18 cellular contexts compared by ENCODE assay signal in the genomic region with DNA sequence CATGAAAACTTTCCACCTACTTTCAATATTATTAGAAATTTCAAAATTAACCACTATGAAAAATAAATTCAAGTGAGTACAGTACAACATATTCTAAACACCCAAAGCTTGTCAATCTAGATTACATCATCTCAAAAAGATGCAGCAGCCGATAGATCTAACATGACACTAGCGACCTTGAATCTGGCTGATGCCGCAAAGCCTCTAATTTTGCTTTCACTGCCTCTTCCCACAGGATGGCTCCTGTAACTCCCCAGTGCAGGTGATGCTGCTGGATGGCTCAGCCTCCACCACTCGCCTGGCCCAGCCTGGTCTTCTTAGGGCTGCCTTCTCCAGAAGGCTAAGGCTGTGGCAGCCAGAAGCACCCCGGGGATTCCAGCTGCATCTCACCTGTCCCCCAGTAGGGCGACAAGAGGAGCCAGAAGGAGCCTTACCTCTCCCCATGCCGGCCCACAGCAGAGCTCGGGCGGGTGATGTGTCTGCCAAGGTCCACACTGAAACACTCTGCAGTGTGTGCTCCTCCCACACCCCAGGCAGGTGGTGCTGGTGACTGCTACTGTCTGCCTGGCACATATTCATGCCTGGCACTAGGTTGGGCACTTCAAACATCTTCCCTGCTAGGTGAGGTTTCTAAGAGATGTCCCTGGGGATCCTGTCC.
A peak's percentile ranks its signal among the peaks of the same experiment; 100 is the strongest.
DNase-seq lines count a peak whose midpoint lies in the region; ATAC-seq and TF ChIP-seq lines count a peak whose summit lies in the region.
"Had no signal": no experiment of that assay in that cellular context is flagged by ENCODE, and none has a peak within 500 bp of the region (broad histone marks: within the 10 kb centered on the region; RNA-seq: fewer than 3 reads in every experiment).

No MANE protein-coding gene starts in this region.

- H3K9me3 Mint-ChIP-seq in WTC11 (no peaks in the 10 kb centered on the region), nephron (no peaks in the 10 kb centered on the region)
- H3K9me3 Mint-ChIP-seq: activated CD4-positive, alpha-beta T cell treated with anti-CD3 and anti-CD28 coated beads, Interleukin-2, amount 10 ng/mL, durations not matched to agents 24 days and 14 days; naive thymus-derived CD8-positive, alpha-beta T cell; type B pancreatic cell had no signal

- peak; percentile 58 for ATAC-seq in WTC11
- ATAC-seq: naive thymus-derived CD8-positive, alpha-beta T cell; psoas muscle had no signal

- H3K27ac Mint-ChIP-seq in WTC11 (0 out of 2 replicates have a peak overlapping the region, but pooled peaks have one; percentile 14), nephron (peak overlapping the region in 2 of 3 experiments; percentile 62 to 92)
- H3K27ac Mint-ChIP-seq: activated CD4-positive, alpha-beta T cell treated with anti-CD3 and anti-CD28 coated beads, Interleukin-2, amount 10 ng/mL, durations not matched to agents 24 days and 14 days; type B pancreatic cell had no signal

- no peak for TF ChIP-seq CTCF in WTC11 (IDR thresholded peaks at IDR 0.05)
- no peak for TF ChIP-seq CTCF in nephron (IDR thresholded peaks at IDR 0.05; ENCODE audit: unreplicated experiment in 3 of 3)

- H3K27me3 ChIP-seq in MG63 = no peaks in the 10 kb centered on the region
- H3K27me3 ChIP-seq: BLaER1 treated with 17β-estradiol and CSF1 and Interleukin-3, amounts not matched to agents 10 nM and 100 nM; spleen had no signal

- no peaks in the 10 kb centered on the region for H3K9me3 ChIP-seq in MG63
- H3K9me3 ChIP-seq: BLaER1 treated with 17β-estradiol and CSF1 and Interleukin-3, amounts not matched to agents 10 nM and 100 nM; psoas muscle; spleen had no signal

- POLR2A ChIA-PET in WTC11 (lab: Charles Lee) = no interaction called here

- no peak overlapping the region for H3K4me3 Mint-ChIP-seq in WTC11
- H3K4me3 Mint-ChIP-seq in nephron = no peak overlapping the region
- H3K4me3 Mint-ChIP-seq: activated CD4-positive, alpha-beta T cell treated with anti-CD3 and anti-CD28 coated beads, Interleukin-2, amount 10 ng/mL, durations not matched to agents 24 days and 14 days; naive thymus-derived CD8-positive, alpha-beta T cell; type B pancreatic cell had no signal

- DNase-seq in DMS153 (lab: John Stamatoyannopoulos, UW) (peak; percentile 33), DMS153 treated with DMSO at 0.1 percent for 48 hours (lab: John Stamatoyannopoulos, UW; ENCODE audit: unreplicated experiment) (no peak), NCI-H2029 (lab: John Stamatoyannopoulos, UW) (peak; percentile 56), WTC11 (ENCODE audit: low spot score) (no peak), SK-N-DZ (ENCODE audit: low spot score) (no peak), MG63 (no peak)
- DNase-seq in activated CD4-positive, alpha-beta T cell treated with anti-CD3 and anti-CD28 coated beads, Interleukin-2, amount 50 U/mL, for 48 hours = no peak
- DNase-seq: activated CD4-positive, alpha-beta T cell treated with anti-CD3 and anti-CD28 coated beads, Interleukin-2, amount 10 ng/mL, durations not matched to agents 24 days and 14 days; aorta; islet precursor cell; naive thymus-derived CD8-positive, alpha-beta T cell; NCI-H510A; OCI-M1; psoas muscle; spleen had no signal

- CTCF ChIA-PET in WTC11 (lab: Charles Lee) = no interaction called here

- H3K27me3 Mint-ChIP-seq in WTC11 (ENCODE audit: low read depth) (no peaks in the 10 kb centered on the region), nephron (ENCODE audit: low read depth) (no peaks in the 10 kb centered on the region)
- H3K27me3 Mint-ChIP-seq: activated CD4-positive, alpha-beta T cell treated with anti-CD3 and anti-CD28 coated beads, Interleukin-2, amount 10 ng/mL, durations not matched to agents 24 days and 14 days; naive thymus-derived CD8-positive, alpha-beta T cell; type B pancreatic cell had no signal

- H3K4me1 Mint-ChIP-seq in WTC11 (peaks cover 27% of the 10 kb centered on the region), nephron (peaks cover 55% of the 10 kb centered on the region)
- H3K4me1 Mint-ChIP-seq: activated CD4-positive, alpha-beta T cell treated with anti-CD3 and anti-CD28 coated beads, Interleukin-2, amount 10 ng/mL, durations not matched to agents 24 days and 14 days had no signal

- H3K36me3 ChIP-seq in MG63 = no peaks in the 10 kb centered on the region

- H3K36me3 Mint-ChIP-seq in WTC11 = no peaks in the 10 kb centered on the region
- no peaks in the 10 kb centered on the region for H3K36me3 Mint-ChIP-seq in nephron (ENCODE audit: low read depth)

- no peak overlapping the region for H3K4me3 ChIP-seq in MG63
- H3K4me3 ChIP-seq: BLaER1 treated with 17β-estradiol and CSF1 and Interleukin-3, amounts not matched to agents 10 nM and 100 nM; psoas muscle; spleen had no signal

TF ChIP-seq in WTC11, 78 proteins besides CTCF, POLR2A, EP300 and RAD21 (continues in another document):
- TF ChIP-seq IRF2 (CRISPR knock-in tag; IDR thresholded peaks at IDR 0.05; ENCODE audit: borderline replicate concordance, low read depth) (no peak), JUN (CRISPR knock-in tag; IDR thresholded peaks at IDR 0.05) (no peak), TEAD4 (CRISPR knock-in tag; IDR thresholded peaks at IDR 0.05) (no peak), ZNF416 (CRISPR knock-in tag; IDR thresholded peaks at IDR 0.05) (no peak), NFATC4 (CRISPR knock-in tag; IDR thresholded peaks at IDR 0.05) (no peak), RELA (CRISPR knock-in tag; IDR thresholded peaks at IDR 0.05; ENCODE audit: borderline replicate concordance) (no peak)
- TF ChIP-seq, protein P1, sequence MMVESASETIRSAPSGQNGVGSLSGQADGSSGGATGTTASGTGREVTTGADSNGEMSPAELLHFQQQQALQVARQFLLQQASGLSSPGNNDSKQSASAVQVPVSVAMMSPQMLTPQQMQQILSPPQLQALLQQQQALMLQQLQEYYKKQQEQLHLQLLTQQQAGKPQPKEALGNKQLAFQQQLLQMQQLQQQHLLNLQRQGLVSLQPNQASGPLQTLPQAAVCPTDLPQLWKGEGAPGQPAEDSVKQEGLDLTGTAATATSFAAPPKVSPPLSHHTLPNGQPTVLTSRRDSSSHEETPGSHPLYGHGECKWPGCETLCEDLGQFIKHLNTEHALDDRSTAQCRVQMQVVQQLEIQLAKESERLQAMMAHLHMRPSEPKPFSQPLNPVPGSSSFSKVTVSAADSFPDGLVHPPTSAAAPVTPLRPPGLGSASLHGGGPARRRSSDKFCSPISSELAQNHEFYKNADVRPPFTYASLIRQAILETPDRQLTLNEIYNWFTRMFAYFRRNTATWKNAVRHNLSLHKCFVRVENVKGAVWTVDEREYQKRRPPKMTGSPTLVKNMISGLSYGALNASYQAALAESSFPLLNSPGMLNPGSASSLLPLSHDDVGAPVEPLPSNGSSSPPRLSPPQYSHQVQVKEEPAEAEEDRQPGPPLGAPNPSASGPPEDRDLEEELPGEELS (CRISPR knock-in tag; IDR thresholded peaks at IDR 0.05) = no peak
- TF ChIP-seq, protein P2, sequence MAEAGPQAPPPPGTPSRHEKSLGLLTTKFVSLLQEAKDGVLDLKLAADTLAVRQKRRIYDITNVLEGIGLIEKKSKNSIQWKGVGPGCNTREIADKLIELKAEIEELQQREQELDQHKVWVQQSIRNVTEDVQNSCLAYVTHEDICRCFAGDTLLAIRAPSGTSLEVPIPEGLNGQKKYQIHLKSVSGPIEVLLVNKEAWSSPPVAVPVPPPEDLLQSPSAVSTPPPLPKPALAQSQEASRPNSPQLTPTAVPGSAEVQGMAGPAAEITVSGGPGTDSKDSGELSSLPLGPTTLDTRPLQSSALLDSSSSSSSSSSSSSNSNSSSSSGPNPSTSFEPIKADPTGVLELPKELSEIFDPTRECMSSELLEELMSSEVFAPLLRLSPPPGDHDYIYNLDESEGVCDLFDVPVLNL (CRISPR knock-in tag; IDR thresholded peaks at IDR 0.05; ENCODE audit: borderline replicate concordance, low read depth) = no peak
- TF ChIP-seq, protein P3, sequence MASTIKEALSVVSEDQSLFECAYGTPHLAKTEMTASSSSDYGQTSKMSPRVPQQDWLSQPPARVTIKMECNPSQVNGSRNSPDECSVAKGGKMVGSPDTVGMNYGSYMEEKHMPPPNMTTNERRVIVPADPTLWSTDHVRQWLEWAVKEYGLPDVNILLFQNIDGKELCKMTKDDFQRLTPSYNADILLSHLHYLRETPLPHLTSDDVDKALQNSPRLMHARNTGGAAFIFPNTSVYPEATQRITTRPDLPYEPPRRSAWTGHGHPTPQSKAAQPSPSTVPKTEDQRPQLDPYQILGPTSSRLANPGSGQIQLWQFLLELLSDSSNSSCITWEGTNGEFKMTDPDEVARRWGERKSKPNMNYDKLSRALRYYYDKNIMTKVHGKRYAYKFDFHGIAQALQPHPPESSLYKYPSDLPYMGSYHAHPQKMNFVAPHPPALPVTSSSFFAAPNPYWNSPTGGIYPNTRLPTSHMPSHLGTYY (CRISPR knock-in tag; IDR thresholded peaks at IDR 0.05) = no peak
- TF ChIP-seq, protein P4, sequence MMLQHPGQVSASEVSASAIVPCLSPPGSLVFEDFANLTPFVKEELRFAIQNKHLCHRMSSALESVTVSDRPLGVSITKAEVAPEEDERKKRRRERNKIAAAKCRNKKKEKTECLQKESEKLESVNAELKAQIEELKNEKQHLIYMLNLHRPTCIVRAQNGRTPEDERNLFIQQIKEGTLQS (CRISPR knock-in tag; conservative IDR thresholded peaks at IDR 0.05) = no peak
- TF ChIP-seq, protein P5, sequence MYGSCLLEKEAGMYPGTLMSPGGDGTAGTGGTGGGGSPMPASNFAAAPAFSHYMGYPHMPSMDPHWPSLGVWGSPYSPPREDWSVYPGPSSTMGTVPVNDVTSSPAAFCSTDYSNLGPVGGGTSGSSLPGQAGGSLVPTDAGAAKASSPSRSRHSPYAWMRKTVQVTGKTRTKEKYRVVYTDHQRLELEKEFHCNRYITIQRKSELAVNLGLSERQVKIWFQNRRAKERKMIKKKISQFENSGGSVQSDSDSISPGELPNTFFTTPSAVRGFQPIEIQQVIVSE (CRISPR knock-in tag; IDR thresholded peaks at IDR 0.05; ENCODE audit: borderline replicate concordance) = no peak

Comparison
In these comparisons a context has a peak if more than half of its experiments do, and no peak if none do; other contexts are left out.
1. DNase-seq: peak in DMS153 (single experiment) and NCI-H2029 (single experiment); none in DMS153 treated with DMSO at 0.1 percent for 48 hours (single experiment), WTC11 (single experiment), activated CD4-positive, alpha-beta T cell treated with anti-CD3 and anti-CD28 coated beads, Interleukin-2, amount 50 U/mL, for 48 hours (0 of 2), SK-N-DZ (single experiment) and MG63 (single experiment).